In genomic region chr5:133890308-133890707, GRCh38 we compare ENCODE assay signal across 24 cellular contexts.
"Had no signal": no experiment of that assay in that cellular context is flagged by ENCODE, and none has a peak within 500 bp of the region (broad histone marks: within the 10 kb centered on the region; RNA-seq: fewer than 3 reads in every experiment).

No MANE protein-coding gene starts in this region.

- H3K4me3 Mint-ChIP-seq: activated naive CD4-positive, alpha-beta T cell treated with anti-CD3 and anti-CD28 coated beads, Interleukin-2, amount 50 U/mL, for 24 hours; activated T-helper 1 cell treated with anti-CD3 and anti-CD28 coated beads, Interleukin-12 subunit alpha, Interleukin-12 subunit beta, Interleukin-2, Interleukin-4 antibody, amounts not matched to agents 30 ng/mL and 10 ng/mL and 1 ng/mL, durations not matched to agents 14 hours and 24 hours and 36 hours; mesothelial cell of epicardium; naive thymus-derived CD8-positive, alpha-beta T cell; T-cell; T-helper 2 cell treated with Interferon-gamma antibody and Interleukin-4, amounts not matched to agents 5 μg/mL and 100 μg/mL, for 36 hours had no signal

- H3K4me1 ChIP-seq: adrenal gland, ascending aorta, transverse colon had no signal

- H3K27me3 ChIP-seq: adrenal gland, ascending aorta, brain microvascular endothelial cell, esophagus muscularis mucosa, gastrocnemius medialis, transverse colon had no signal

- H3K4me3 ChIP-seq: adrenal gland, ascending aorta, esophagus muscularis mucosa, gastrocnemius medialis, transverse colon had no signal

- H3K9me3 ChIP-seq: adrenal gland, ascending aorta, esophagus muscularis mucosa, gastrocnemius medialis, transverse colon had no signal

- H3K36me3 Mint-ChIP-seq: activated naive CD4-positive, alpha-beta T cell treated with anti-CD3 and anti-CD28 coated beads, Interleukin-2, amount 50 U/mL, for 24 hours; mesothelial cell of epicardium; naive thymus-derived CD8-positive, alpha-beta T cell; T-cell had no signal

- H3K27ac ChIP-seq: adrenal gland, ascending aorta, brain microvascular endothelial cell, esophagus muscularis mucosa, gastrocnemius medialis, transverse colon, VCaP had no signal

- H3K36me3 ChIP-seq: adrenal gland, ascending aorta, brain microvascular endothelial cell, esophagus muscularis mucosa, gastrocnemius medialis, transverse colon had no signal

- ATAC-seq: gastrocnemius medialis; left ventricle myocardium superior; naive thymus-derived CD8-positive, alpha-beta T cell; T-cell had no signal

- H3K27me3 Mint-ChIP-seq: activated naive CD4-positive, alpha-beta T cell treated with anti-CD3 and anti-CD28 coated beads, Interleukin-2, amount 50 U/mL, for 24 hours had no signal

- H3K4me1 Mint-ChIP-seq: activated naive CD4-positive, alpha-beta T cell treated with anti-CD3 and anti-CD28 coated beads, Interleukin-2, amount 50 U/mL, for 24 hours; T-cell had no signal

- H3K9me3 Mint-ChIP-seq: activated naive CD4-positive, alpha-beta T cell treated with anti-CD3 and anti-CD28 coated beads, Interleukin-2, amount 50 U/mL, for 24 hours; activated T-helper 1 cell treated with anti-CD3 and anti-CD28 coated beads, Interleukin-12 subunit alpha, Interleukin-12 subunit beta, Interleukin-2, Interleukin-4 antibody, amounts not matched to agents 30 ng/mL and 10 ng/mL and 1 ng/mL, durations not matched to agents 14 hours and 24 hours and 36 hours; mesothelial cell of epicardium; T-cell; T-helper 2 cell treated with Interferon-gamma antibody and Interleukin-4, amounts not matched to agents 5 μg/mL and 100 μg/mL, for 36 hours had no signal

- DNase-seq: activated CD4-positive, CD25-positive, alpha-beta regulatory T cell treated with anti-CD3 and anti-CD28 coated beads, Interleukin-2, amount 50 U/mL, for 72 hours; activated gamma-delta T cell treated with Interleukin-2 at 50 U/mL for 16 hours; activated T-cell treated with anti-CD3 and anti-CD28 coated beads for 4 hours; adrenal gland; brain microvascular endothelial cell; central memory CD4-positive, alpha-beta T cell; effector memory CD4-positive, alpha-beta T cell; gastrocnemius medialis; hypothalamus; left ventricle myocardium superior; mammary epithelial cell; retina; stimulated activated CD4-positive, alpha-beta T cell treated with anti-CD3 and anti-CD28 coated beads, Interleukin-4, amount 100 ng/mL, for 24 hours; T-cell; transverse colon had no signal

- H3K27ac Mint-ChIP-seq: activated naive CD4-positive, alpha-beta T cell treated with anti-CD3 and anti-CD28 coated beads, Interleukin-2, amount 50 U/mL, for 24 hours; activated T-helper 1 cell treated with anti-CD3 and anti-CD28 coated beads, Interleukin-12 subunit alpha, Interleukin-12 subunit beta, Interleukin-2, Interleukin-4 antibody, amounts not matched to agents 30 ng/mL and 10 ng/mL and 1 ng/mL, durations not matched to agents 14 hours and 24 hours and 36 hours; mesothelial cell of epicardium; progenitor cell of endocrine pancreas; T-cell; T-helper 2 cell treated with Interferon-gamma antibody and Interleukin-4, amounts not matched to agents 5 μg/mL and 100 μg/mL, for 36 hours had no signal
